ENCODE assay signal across 17 cellular contexts in the genomic region with DNA sequence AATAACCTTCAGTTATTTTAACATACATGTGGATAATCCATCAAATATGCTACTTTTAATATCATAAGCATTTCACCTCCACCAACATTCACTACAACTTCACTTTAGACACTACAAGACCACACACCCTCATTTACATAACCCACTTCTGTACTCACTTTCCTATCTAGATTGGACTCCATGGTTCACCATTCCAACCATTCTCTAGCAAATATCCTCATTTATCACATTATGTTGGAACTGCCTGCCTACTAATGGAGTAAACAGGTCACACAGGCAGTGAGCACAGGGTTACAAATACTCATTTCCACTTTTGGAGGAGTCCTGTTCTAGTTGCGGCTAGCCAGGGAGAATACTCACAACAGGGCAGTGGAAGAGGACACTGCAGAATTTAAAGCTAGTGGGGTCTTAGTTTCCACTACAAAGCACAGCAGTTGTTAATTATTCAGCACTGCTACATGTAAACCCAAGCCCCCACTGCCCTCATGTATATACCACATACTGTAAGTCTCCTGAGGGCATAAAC.
"Had no signal": no experiment of that assay in that cellular context is flagged by ENCODE, and none has a peak within 500 bp of the region (broad histone marks: within the 10 kb centered on the region; RNA-seq: fewer than 3 reads in every experiment).

No MANE protein-coding gene starts in this region.

- H3K4me3 ChIP-seq: hepatocyte, mucosa of descending colon, psoas muscle, testis, tibial nerve had no signal

- H3K9me3 ChIP-seq: neutrophil, testis had no signal

- H3K27ac ChIP-seq: foreskin keratinocyte, hepatocyte, neutrophil, psoas muscle, testis had no signal

- ATAC-seq: effector memory CD8-positive, alpha-beta T cell; foreskin keratinocyte; mucosa of descending colon; naive thymus-derived CD8-positive, alpha-beta T cell; psoas muscle; stimulated activated naive B cell treated with anti-CD40 and anti-IgM and Interleukin-4, amounts not matched to agents 10 μg/mL and 1 μg/mL and 100 μg/mL, for 72 hours; stimulated activated naive CD8-positive, alpha-beta T cell treated with anti-CD3 and anti-CD28 coated beads, Interleukin-15, amount 100 ng/mL, for 72 hours had no signal

- FAIRE-seq: colon had no signal

- DNase-seq: effector memory CD8-positive, alpha-beta T cell; foreskin keratinocyte; head of caudate nucleus; mammary epithelial cell; mucosa of descending colon; naive thymus-derived CD8-positive, alpha-beta T cell; psoas muscle; retina; stimulated activated CD4-positive, alpha-beta T cell treated with anti-CD3 and anti-CD28 coated beads, Interleukin-2, amount 100 ng/mL, for 24 hours; stimulated activated CD4-positive, alpha-beta T cell treated with anti-CD3 and anti-CD28 coated beads, Interleukin-4, amount 100 ng/mL, for 4 hours; stimulated activated naive B cell treated with anti-CD40 and anti-IgM and Interleukin-4, amounts not matched to agents 10 μg/mL and 1 μg/mL and 100 μg/mL, for 72 hours; stimulated activated naive CD8-positive, alpha-beta T cell treated with anti-CD3 and anti-CD28 coated beads, Interleukin-15, amount 100 ng/mL, for 72 hours; testis had no signal

- H3K27me3 ChIP-seq: foreskin keratinocyte, hepatocyte, neutrophil, testis, tibial nerve had no signal

- H3K36me3 ChIP-seq: neutrophil, tibial nerve had no signal

- H3K4me1 ChIP-seq: foreskin keratinocyte, testis had no signal
